In the genomic region with DNA sequence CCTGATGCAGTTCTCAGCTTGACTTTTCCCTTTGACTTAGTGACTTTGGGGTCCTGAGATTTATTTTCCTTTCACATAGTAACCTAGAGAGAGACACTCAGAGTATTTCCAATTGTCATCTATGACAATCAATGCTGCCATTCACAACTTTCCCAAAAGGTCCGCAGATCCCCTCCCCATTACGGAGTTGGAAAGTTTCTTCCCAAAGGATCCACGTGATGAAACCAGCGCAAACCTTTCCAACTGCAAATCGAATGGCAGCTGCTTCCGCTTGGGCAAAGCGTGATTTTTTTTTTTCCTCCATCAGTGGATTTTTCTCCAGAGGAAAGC, we compare ENCODE assay signal across 7 cellular contexts. TPM values are rescaled to one million over a fixed set of nuclear protein-coding genes. Genes with fewer than 3 reads are reported as not detected.
DNase-seq lines count a peak whose midpoint lies in the region; ATAC-seq lines count a peak whose summit lies in the region.

No MANE protein-coding gene starts in this region.

- 0 to 1% methylated on average over 7 of the region's 7 CpGs for WGBS in ectodermal cell, 2 experiments

- intact Hi-C loops in left colon (cut with DNase I, micrococcal nuclease), result loop anchor here in 1 of 2 donors (10.0 kb wide), 1 partner anchor 59 kb away; no protein-coding TSS in a partner anchor

- peak overlapping the region; percentile 92 for H3K27ac ChIP-seq in ectodermal cell (ENCODE audit: insufficient read depth, low read depth, low read length, poor library complexity, severe bottlenecking)

- H3K36me3 ChIP-seq in ectodermal cell (ENCODE audit: control insufficient read depth, insufficient read depth, low read length), result no peaks in the 10 kb centered on the region

- H3K4me3 ChIP-seq in ectodermal cell (ENCODE audit: insufficient read depth, low read depth, low read length), result peak overlapping the region; percentile 70

- no peaks in the 10 kb centered on the region for H3K9me3 ChIP-seq in ectodermal cell (ENCODE audit: control insufficient read depth, low read length)

- DNase-seq in NCI-H82 treated with DMSO at 0.1 percent for 48 hours (lab: John Stamatoyannopoulos, UW; ENCODE audit: unreplicated experiment), result peak; percentile 44
- DNase-seq in myocyte (ENCODE audit: low read depth), result peak; percentile 72
- DNase-seq in left colon, result no peak

- no peaks in the 10 kb centered on the region for H3K27me3 ChIP-seq in ectodermal cell (ENCODE audit: control insufficient read depth, insufficient read depth, low read length, poor library complexity, severe bottlenecking)

- ATAC-seq in GM19043 (IDR thresholded peaks at IDR 0.05; ENCODE audit: low read depth, unreplicated experiment) (peak; percentile 7), left colon (no peak), HG03045 (IDR thresholded peaks at IDR 0.05; ENCODE audit: unreplicated experiment) (no peak), HG02678 (IDR thresholded peaks at IDR 0.05; ENCODE audit: unreplicated experiment) (no peak)

- no peaks in the 10 kb centered on the region for H3K4me1 ChIP-seq in ectodermal cell (ENCODE audit: control insufficient read depth, insufficient read depth, low read length)

RNA-seq across cellular contexts. Expression of a gene that starts 0.5 kb away (rescaled TPM):
- polyA plus RNA-seq in ectodermal cell (2013, experiment 1 of 4), result 8.4 TPM
- polyA plus RNA-seq in ectodermal cell (2013, experiment 2 of 4), result 7.1 TPM
- polyA plus RNA-seq in ectodermal cell (2013, experiment 3 of 4), result 5.4 TPM
- polyA plus RNA-seq in ectodermal cell (2013, experiment 4 of 4), result 8.5 TPM
- total RNA-seq in myocyte, result 11.4 and 16.8 TPM in 2 replicates
- 9.4 TPM for polyA plus RNA-seq in myocyte (2012)
- 10 to 100 TPM; 36.5 to 48.8 TPM for total RNA-seq in left colon

RNA-seq across cellular contexts. Expression of a gene that starts 15.0 kb away (rescaled TPM):
- polyA plus RNA-seq in ectodermal cell (2013, experiment 1 of 4), result 25.5 TPM
- 25.9 TPM for polyA plus RNA-seq in ectodermal cell (2013, experiment 2 of 4)
- 19.5 TPM for polyA plus RNA-seq in ectodermal cell (2013, experiment 3 of 4)
- 20.4 TPM for polyA plus RNA-seq in ectodermal cell (2013, experiment 4 of 4)
- 14.4 and 16.5 TPM in 2 replicates for total RNA-seq in myocyte
- polyA plus RNA-seq in myocyte (2012), result 22.7 TPM
- 1 to 10 TPM; 6.0 to 8.7 TPM for total RNA-seq in left colon

Comparison
In these comparisons a context has a peak if more than half of its experiments do, and no peak if none do; other contexts are left out.
1. DNase-seq: peak in NCI-H82 treated with DMSO at 0.1 percent for 48 hours (single experiment) and myocyte (single experiment); none in left colon (0 of 2).